In the genomic region with DNA sequence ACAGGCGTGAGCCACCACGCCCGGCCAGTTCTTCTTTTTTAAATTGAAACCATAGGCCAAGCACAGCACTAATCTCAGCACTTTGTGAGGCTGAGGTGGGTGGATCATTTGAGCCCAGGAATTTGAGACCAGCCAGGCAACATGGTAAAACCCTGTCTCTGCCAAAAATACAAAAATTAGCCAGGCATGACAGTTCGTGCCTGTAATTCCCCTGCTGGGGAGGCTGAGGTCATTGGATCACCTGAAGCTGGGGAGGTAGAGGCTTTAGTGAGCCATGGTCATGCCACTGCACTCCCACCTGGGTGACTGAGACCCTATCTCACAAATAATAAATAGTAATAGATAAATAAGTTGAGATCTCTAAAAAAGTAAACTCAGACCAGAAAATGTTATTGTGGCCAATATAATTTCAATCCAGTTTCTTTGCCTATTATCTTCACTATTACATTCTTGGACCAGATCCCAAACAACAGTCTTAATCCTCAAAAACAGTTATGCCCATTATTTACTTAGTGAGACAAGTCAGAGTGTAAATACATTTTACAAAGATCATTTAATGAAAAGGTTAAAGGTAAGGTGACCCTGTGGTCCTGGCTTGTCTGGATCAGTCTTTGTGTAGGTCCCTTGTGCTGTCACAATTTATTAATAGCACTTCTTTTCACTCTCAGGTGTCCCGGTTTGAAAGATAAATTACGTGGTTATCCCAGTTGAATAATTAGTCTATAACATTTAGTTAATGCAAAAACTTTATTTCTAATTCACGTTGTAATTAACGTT, we compare ENCODE assay signal across 19 cellular contexts.
"Had no signal": no experiment of that assay in that cellular context is flagged by ENCODE, and none has a peak within 500 bp of the region (broad histone marks: within the 10 kb centered on the region; RNA-seq: fewer than 3 reads in every experiment).

No MANE protein-coding gene starts in this region.

- H3K9me3 ChIP-seq: lower lobe of right lung, ovary had no signal

- H3K4me1 Mint-ChIP-seq: activated CD4-positive, alpha-beta memory T cell treated with anti-CD3 and anti-CD28 coated beads, Interleukin-2, amount 10 ng/mL, durations not matched to agents 7 days and 5 days; activated CD4-positive, alpha-beta T cell treated with anti-CD3 and anti-CD28 coated beads for 36 hours; activated naive CD8-positive, alpha-beta T cell treated with anti-CD3 and anti-CD28 coated beads, Interleukin-2, amount 50 U/mL, for 24 hours; naive B cell; neural progenitor cell had no signal

- DNase-seq: activated CD4-positive, alpha-beta memory T cell treated with anti-CD3 and anti-CD28 coated beads, Interleukin-2, amount 10 ng/mL, durations not matched to agents 7 days and 5 days; activated CD4-positive, alpha-beta T cell treated with anti-CD3 and anti-CD28 coated beads for 36 hours; activated naive CD4-positive, alpha-beta T cell; activated naive CD8-positive, alpha-beta T cell treated with anti-CD3 and anti-CD28 coated beads, Interleukin-2, amount 50 U/mL, for 24 hours; aorta; cerebellar nuclear complex; effector CD8-positive, alpha-beta T cell; foreskin fibroblast; kidney glomerular epithelial cell; lower lobe of right lung; naive B cell; ovary; retina; stimulated activated CD4-positive, alpha-beta T cell treated with anti-CD3 and anti-CD28 coated beads, Interleukin-2, amount 100 ng/mL, for 48 hours; stimulated activated naive CD4-positive, alpha-beta T cell; trophoblast cell; WERI-Rb-1 had no signal

- H3K9me3 Mint-ChIP-seq: activated CD4-positive, alpha-beta memory T cell treated with anti-CD3 and anti-CD28 coated beads, Interleukin-2, amount 10 ng/mL, durations not matched to agents 7 days and 5 days; activated naive CD8-positive, alpha-beta T cell treated with anti-CD3 and anti-CD28 coated beads, Interleukin-2, amount 50 U/mL, for 24 hours; naive B cell; neural progenitor cell had no signal

- H3K4me3 ChIP-seq: lower lobe of right lung, neural progenitor cell, ovary had no signal

- ATAC-seq: activated CD4-positive, alpha-beta T cell treated with anti-CD3 and anti-CD28 coated beads for 36 hours; activated naive CD8-positive, alpha-beta T cell treated with anti-CD3 and anti-CD28 coated beads, Interleukin-2, amount 50 U/mL, for 24 hours; lower lobe of right lung had no signal

- H3K4me2 ChIP-seq: neural progenitor cell had no signal

- H3K4me1 ChIP-seq: lower lobe of right lung, neural progenitor cell had no signal

- H3K27ac ChIP-seq: lower lobe of right lung, neural progenitor cell, ovary, WERI-Rb-1 had no signal

- FAIRE-seq: endothelial cell of umbilical vein had no signal

- H3K4me3 Mint-ChIP-seq: activated CD4-positive, alpha-beta memory T cell treated with anti-CD3 and anti-CD28 coated beads, Interleukin-2, amount 10 ng/mL, durations not matched to agents 7 days and 5 days; activated CD4-positive, alpha-beta T cell treated with anti-CD3 and anti-CD28 coated beads for 36 hours; activated naive CD8-positive, alpha-beta T cell treated with anti-CD3 and anti-CD28 coated beads, Interleukin-2, amount 50 U/mL, for 24 hours; naive B cell; neural progenitor cell had no signal

- H3K27me3 Mint-ChIP-seq: activated CD4-positive, alpha-beta memory T cell treated with anti-CD3 and anti-CD28 coated beads, Interleukin-2, amount 10 ng/mL, durations not matched to agents 7 days and 5 days; activated CD4-positive, alpha-beta T cell treated with anti-CD3 and anti-CD28 coated beads for 36 hours; activated naive CD8-positive, alpha-beta T cell treated with anti-CD3 and anti-CD28 coated beads, Interleukin-2, amount 50 U/mL, for 24 hours; naive B cell had no signal

- H3K9ac ChIP-seq: neural progenitor cell had no signal

- H3K36me3 ChIP-seq: ovary had no signal

- H3K27me3 ChIP-seq: neural progenitor cell, ovary had no signal

- H2AFZ ChIP-seq: neural progenitor cell had no signal

- H3K27ac Mint-ChIP-seq: activated CD4-positive, alpha-beta memory T cell treated with anti-CD3 and anti-CD28 coated beads, Interleukin-2, amount 10 ng/mL, durations not matched to agents 7 days and 5 days; activated CD4-positive, alpha-beta T cell treated with anti-CD3 and anti-CD28 coated beads for 36 hours; activated naive CD8-positive, alpha-beta T cell treated with anti-CD3 and anti-CD28 coated beads, Interleukin-2, amount 50 U/mL, for 24 hours; neural progenitor cell had no signal
